ENCODE assay signal across 1 cellular context in the genomic region with DNA sequence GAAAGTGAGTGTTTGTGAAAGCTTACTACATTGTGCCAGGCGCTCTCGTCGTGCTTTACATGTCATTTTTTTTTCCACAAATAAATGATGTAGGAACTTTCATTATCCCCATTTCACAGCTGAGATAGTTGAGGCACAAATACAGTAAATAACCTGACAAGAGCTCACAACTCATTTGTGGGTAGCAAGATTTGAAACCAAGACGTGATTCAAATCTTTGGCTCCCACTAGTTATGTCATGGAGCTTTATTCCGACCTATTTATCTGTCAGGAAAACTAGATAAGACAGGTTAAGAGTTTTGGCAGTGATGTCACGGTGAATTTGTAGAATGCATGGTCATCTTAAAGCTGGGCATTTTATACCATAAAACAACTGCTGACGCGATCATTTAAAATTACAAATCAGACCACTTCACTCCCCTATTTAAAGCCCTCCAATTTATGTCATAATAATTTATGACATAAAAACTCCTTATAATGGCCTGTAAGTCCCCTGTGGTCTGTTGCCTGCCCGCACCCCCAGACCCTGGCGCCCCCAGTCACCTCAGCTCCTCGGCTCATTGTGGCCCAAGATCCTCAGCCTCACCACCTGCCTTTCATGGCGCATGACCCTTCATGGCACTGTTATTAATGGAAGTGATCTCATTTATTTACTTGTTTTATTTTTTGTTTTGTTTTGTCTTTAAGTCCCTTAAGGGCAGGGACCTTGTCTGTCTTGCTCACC.
TF ChIP-seq lines count a peak whose summit lies in the region.

No MANE protein-coding gene starts in this region.

TF ChIP-seq in HepG2, 621 proteins besides CTCF, POLR2A, EP300 and RAD21 (continued from another document and continues in another):
- TF ChIP-seq, protein P1, sequence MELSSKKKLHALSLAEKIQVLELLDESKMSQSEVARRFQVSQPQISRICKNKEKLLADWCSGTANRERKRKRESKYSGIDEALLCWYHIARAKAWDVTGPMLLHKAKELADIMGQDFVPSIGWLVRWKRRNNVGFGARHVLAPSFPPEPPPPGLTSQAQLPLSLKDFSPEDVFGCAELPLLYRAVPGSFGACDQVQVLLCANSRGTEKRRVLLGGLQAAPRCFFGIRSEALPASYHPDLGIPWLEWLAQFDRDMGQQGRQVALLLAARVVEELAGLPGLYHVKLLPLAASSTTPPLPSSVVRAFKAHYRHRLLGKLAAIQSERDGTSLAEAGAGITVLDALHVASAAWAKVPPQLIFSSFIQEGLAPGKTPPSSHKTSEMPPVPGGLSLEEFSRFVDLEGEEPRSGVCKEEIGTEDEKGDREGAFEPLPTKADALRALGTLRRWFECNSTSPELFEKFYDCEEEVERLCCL (CRISPR knock-in tag; IDR thresholded peaks at IDR 0.05; ENCODE audit: borderline replicate concordance): no peak
- TF ChIP-seq ZNF737 (CRISPR knock-in tag; IDR thresholded peaks at IDR 0.05; ENCODE audit: borderline replicate concordance) (no peak), KDM2A (CRISPR knock-in tag; IDR thresholded peaks at IDR 0.05; ENCODE audit: borderline replicate concordance, low read depth) (no peak), MAFF (IDR thresholded peaks at IDR 0.05; ENCODE audit: low read depth, low read length) (peak; percentile 20; the same call in 1 of the 2 replicates), NCOA5 (CRISPR knock-in tag; IDR thresholded peaks at IDR 0.05) (no peak), GTF3A (CRISPR knock-in tag; conservative IDR thresholded peaks at IDR 0.05) (no peak), ZSCAN29 (CRISPR knock-in tag; conservative IDR thresholded peaks at IDR 0.05) (no peak), SP4 (CRISPR knock-in tag; IDR thresholded peaks at IDR 0.05) (no peak), ZFX (CRISPR knock-in tag; IDR thresholded peaks at IDR 0.05; ENCODE audit: low read depth) (no peak), SP5 (CRISPR knock-in tag; IDR thresholded peaks at IDR 0.05; ENCODE audit: borderline replicate concordance, low read depth) (no peak), ZNF629 (CRISPR knock-in tag; conservative IDR thresholded peaks at IDR 0.05) (peak; percentile 99), ZNF850 (CRISPR knock-in tag; conservative IDR thresholded peaks at IDR 0.05) (no peak), HNRNPK (IDR thresholded peaks at IDR 0.05; ENCODE audit: low read depth, low read length, poor library complexity, severe bottlenecking) (no peak), ZNF746 (CRISPR knock-in tag; IDR thresholded peaks at IDR 0.05) (no peak), CENPX (CRISPR knock-in tag; IDR thresholded peaks at IDR 0.05) (no peak), NFIB (CRISPR knock-in tag; IDR thresholded peaks at IDR 0.05; ENCODE audit: borderline replicate concordance) (no peak), HDAC1 (CRISPR knock-in tag; IDR thresholded peaks at IDR 0.05) (no peak), HOXA7 (CRISPR knock-in tag; IDR thresholded peaks at IDR 0.05) (no peak), ZNF253 (CRISPR knock-in tag; IDR thresholded peaks at IDR 0.05; ENCODE audit: borderline replicate concordance) (no peak), ADNP (CRISPR knock-in tag; IDR thresholded peaks at IDR 0.05) (peak; percentile 54; the same call in 1 of the 2 replicates), ZFP41 (CRISPR knock-in tag; IDR thresholded peaks at IDR 0.05; ENCODE audit: borderline replicate concordance) (no peak), NFIC (IDR thresholded peaks at IDR 0.05; ENCODE audit: low read length) (no peak), EHMT2 (IDR thresholded peaks at IDR 0.05; ENCODE audit: borderline replicate concordance, low read depth, low read length) (0 out of 2 replicates have a peak, but pooled peaks have one; percentile 33), SSRP1 (CRISPR knock-in tag; IDR thresholded peaks at IDR 0.05) (0 out of 2 replicates have a peak, but pooled peaks have one; percentile 34), RARG (CRISPR knock-in tag; IDR thresholded peaks at IDR 0.05; ENCODE audit: low read depth) (no peak), SRSF1 (optimal IDR thresholded peaks at IDR 0.05; ENCODE audit: low read depth, low read length) (no peak), GABPA (IDR thresholded peaks at IDR 0.05; ENCODE audit: low read depth, low read length) (no peak), GABPA (CRISPR knock-in tag; IDR thresholded peaks at IDR 0.05; ENCODE audit: low read depth) (no peak), SOX6 (IDR thresholded peaks at IDR 0.05) (no peak), SOX6 (CRISPR knock-in tag; IDR thresholded peaks at IDR 0.05) (no peak)
- TF ChIP-seq, protein P2, sequence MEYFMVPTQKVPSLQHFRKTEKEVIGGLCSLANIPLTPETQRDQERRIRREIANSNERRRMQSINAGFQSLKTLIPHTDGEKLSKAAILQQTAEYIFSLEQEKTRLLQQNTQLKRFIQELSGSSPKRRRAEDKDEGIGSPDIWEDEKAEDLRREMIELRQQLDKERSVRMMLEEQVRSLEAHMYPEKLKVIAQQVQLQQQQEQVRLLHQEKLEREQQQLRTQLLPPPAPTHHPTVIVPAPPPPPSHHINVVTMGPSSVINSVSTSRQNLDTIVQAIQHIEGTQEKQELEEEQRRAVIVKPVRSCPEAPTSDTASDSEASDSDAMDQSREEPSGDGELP (IDR thresholded peaks at IDR 0.05; ENCODE audit: borderline replicate concordance, low read depth): no peak
- TF ChIP-seq, protein P3, sequence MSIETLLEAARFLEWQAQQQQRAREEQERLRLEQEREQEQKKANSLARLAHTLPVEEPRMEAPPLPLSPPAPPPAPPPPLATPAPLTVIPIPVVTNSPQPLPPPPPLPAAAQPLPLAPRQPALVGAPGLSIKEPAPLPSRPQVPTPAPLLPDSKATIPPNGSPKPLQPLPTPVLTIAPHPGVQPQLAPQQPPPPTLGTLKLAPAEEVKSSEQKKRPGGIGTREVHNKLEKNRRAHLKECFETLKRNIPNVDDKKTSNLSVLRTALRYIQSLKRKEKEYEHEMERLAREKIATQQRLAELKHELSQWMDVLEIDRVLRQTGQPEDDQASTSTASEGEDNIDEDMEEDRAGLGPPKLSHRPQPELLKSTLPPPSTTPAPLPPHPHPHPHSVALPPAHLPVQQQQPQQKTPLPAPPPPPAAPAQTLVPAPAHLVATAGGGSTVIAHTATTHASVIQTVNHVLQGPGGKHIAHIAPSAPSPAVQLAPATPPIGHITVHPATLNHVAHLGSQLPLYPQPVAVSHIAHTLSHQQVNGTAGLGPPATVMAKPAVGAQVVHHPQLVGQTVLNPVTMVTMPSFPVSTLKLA (IDR thresholded peaks at IDR 0.05): no peak
- TF ChIP-seq, protein P4, sequence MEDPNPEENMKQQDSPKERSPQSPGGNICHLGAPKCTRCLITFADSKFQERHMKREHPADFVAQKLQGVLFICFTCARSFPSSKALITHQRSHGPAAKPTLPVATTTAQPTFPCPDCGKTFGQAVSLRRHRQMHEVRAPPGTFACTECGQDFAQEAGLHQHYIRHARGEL (CRISPR knock-in tag; IDR thresholded peaks at IDR 0.05): no peak
- TF ChIP-seq, protein P5, sequence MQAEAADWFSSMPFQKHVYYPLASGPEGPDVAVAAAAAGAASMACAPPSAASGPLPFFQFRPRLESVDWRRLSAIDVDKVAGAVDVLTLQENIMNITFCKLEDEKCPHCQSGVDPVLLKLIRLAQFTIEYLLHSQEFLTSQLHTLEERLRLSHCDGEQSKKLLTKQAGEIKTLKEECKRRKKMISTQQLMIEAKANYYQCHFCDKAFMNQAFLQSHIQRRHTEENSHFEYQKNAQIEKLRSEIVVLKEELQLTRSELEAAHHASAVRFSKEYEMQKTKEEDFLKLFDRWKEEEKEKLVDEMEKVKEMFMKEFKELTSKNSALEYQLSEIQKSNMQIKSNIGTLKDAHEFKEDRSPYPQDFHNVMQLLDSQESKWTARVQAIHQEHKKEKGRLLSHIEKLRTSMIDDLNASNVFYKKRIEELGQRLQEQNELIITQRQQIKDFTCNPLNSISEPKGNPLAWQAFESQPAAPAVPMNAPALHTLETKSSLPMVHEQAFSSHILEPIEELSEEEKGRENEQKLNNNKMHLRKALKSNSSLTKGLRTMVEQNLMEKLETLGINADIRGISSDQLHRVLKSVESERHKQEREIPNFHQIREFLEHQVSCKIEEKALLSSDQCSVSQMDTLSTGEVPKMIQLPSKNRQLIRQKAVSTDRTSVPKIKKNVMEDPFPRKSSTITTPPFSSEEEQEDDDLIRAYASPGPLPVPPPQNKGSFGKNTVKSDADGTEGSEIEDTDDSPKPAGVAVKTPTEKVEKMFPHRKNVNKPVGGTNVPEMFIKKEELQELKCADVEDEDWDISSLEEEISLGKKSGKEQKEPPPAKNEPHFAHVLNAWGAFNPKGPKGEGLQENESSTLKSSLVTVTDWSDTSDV (CRISPR knock-in tag; IDR thresholded peaks at IDR 0.05): no peak
- TF ChIP-seq, protein P6, sequence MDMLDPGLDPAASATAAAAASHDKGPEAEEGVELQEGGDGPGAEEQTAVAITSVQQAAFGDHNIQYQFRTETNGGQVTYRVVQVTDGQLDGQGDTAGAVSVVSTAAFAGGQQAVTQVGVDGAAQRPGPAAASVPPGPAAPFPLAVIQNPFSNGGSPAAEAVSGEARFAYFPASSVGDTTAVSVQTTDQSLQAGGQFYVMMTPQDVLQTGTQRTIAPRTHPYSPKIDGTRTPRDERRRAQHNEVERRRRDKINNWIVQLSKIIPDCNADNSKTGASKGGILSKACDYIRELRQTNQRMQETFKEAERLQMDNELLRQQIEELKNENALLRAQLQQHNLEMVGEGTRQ (IDR thresholded peaks at IDR 0.05; ENCODE audit: low read depth, low read length): no peak
- TF ChIP-seq, protein P6 (CRISPR knock-in tag; IDR thresholded peaks at IDR 0.05; ENCODE audit: borderline replicate concordance): no peak
- TF ChIP-seq, protein P7, sequence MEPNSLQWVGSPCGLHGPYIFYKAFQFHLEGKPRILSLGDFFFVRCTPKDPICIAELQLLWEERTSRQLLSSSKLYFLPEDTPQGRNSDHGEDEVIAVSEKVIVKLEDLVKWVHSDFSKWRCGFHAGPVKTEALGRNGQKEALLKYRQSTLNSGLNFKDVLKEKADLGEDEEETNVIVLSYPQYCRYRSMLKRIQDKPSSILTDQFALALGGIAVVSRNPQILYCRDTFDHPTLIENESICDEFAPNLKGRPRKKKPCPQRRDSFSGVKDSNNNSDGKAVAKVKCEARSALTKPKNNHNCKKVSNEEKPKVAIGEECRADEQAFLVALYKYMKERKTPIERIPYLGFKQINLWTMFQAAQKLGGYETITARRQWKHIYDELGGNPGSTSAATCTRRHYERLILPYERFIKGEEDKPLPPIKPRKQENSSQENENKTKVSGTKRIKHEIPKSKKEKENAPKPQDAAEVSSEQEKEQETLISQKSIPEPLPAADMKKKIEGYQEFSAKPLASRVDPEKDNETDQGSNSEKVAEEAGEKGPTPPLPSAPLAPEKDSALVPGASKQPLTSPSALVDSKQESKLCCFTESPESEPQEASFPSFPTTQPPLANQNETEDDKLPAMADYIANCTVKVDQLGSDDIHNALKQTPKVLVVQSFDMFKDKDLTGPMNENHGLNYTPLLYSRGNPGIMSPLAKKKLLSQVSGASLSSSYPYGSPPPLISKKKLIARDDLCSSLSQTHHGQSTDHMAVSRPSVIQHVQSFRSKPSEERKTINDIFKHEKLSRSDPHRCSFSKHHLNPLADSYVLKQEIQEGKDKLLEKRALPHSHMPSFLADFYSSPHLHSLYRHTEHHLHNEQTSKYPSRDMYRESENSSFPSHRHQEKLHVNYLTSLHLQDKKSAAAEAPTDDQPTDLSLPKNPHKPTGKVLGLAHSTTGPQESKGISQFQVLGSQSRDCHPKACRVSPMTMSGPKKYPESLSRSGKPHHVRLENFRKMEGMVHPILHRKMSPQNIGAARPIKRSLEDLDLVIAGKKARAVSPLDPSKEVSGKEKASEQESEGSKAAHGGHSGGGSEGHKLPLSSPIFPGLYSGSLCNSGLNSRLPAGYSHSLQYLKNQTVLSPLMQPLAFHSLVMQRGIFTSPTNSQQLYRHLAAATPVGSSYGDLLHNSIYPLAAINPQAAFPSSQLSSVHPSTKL (CRISPR knock-in tag; IDR thresholded peaks at IDR 0.05): 0 out of 2 replicates have a peak, but pooled peaks have one; percentile 18
- TF ChIP-seq, protein P8, sequence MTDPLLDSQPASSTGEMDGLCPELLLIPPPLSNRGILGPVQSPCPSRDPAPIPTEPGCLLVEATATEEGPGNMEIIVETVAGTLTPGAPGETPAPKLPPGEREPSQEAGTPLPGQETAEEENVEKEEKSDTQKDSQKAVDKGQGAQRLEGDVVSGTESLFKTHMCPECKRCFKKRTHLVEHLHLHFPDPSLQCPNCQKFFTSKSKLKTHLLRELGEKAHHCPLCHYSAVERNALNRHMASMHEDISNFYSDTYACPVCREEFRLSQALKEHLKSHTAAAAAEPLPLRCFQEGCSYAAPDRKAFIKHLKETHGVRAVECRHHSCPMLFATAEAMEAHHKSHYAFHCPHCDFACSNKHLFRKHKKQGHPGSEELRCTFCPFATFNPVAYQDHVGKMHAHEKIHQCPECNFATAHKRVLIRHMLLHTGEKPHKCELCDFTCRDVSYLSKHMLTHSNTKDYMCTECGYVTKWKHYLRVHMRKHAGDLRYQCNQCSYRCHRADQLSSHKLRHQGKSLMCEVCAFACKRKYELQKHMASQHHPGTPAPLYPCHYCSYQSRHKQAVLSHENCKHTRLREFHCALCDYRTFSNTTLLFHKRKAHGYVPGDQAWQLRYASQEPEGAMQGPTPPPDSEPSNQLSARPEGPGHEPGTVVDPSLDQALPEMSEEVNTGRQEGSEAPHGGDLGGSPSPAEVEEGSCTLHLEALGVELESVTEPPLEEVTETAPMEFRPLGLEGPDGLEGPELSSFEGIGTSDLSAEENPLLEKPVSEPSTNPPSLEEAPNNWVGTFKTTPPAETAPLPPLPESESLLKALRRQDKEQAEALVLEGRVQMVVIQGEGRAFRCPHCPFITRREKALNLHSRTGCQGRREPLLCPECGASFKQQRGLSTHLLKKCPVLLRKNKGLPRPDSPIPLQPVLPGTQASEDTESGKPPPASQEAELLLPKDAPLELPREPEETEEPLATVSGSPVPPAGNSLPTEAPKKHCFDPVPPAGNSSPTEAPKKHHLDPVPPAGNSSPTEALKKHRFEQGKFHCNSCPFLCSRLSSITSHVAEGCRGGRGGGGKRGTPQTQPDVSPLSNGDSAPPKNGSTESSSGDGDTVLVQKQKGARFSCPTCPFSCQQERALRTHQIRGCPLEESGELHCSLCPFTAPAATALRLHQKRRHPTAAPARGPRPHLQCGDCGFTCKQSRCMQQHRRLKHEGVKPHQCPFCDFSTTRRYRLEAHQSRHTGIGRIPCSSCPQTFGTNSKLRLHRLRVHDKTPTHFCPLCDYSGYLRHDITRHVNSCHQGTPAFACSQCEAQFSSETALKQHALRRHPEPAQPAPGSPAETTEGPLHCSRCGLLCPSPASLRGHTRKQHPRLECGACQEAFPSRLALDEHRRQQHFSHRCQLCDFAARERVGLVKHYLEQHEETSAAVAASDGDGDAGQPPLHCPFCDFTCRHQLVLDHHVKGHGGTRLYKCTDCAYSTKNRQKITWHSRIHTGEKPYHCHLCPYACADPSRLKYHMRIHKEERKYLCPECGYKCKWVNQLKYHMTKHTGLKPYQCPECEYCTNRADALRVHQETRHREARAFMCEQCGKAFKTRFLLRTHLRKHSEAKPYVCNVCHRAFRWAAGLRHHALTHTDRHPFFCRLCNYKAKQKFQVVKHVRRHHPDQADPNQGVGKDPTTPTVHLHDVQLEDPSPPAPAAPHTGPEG (CRISPR knock-in tag; IDR thresholded peaks at IDR 0.05): no peak
